8 cellular contexts compared by ENCODE assay signal in the genomic region with DNA sequence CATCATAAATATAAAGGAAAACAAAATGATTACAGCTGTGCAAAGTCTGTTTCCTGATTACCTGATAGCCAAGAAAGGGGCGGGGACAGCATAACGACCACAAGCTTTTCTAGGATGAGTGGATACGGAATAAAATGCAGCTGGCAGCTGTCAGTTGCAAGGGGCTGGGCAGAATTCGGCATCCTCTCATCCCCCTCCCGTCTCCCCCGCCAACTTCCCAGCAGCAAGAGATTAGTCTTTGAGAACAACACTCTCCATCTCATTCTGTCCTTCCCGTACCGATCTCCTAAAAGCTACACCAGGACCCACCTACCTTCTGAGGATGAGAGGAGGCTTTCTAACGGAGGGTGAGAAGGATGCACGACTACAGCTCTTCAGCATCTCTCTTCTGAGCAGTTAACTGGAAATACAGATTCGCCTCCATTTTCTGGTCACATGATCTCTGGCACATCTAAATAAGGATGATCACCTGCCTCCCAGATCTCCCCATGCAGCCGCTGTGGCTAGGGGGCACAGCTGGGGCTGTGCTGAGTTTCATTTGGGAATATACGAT.
DNase-seq lines count a peak whose midpoint lies in the region; ATAC-seq and TF ChIP-seq lines count a peak whose summit lies in the region.

No MANE protein-coding gene starts in this region.

- H2BK20ac ChIP-seq in IMR-90 (ENCODE audit: low read depth, low read length) = no peak overlapping the region

- H3K14ac ChIP-seq in IMR-90 (replicated peaks; ENCODE audit: low read depth, low read length) = no peak overlapping the region

- no peaks in the 10 kb centered on the region for H3K9me3 Mint-ChIP-seq in activated T-cell treated with anti-CD3 and anti-CD28 coated beads, Interleukin-2, amount 50 U/mL, for 72 hours

- no peaks in the 10 kb centered on the region for H4K20me1 ChIP-seq in IMR-90 (ENCODE audit: insufficient read depth, low read length)

- H2AK5ac ChIP-seq in IMR-90 (ENCODE audit: low read depth, low read length) = no peak overlapping the region

- DNase-seq in AG04449 (ENCODE audit: low read depth, low spot score) (no peak), IMR-90 (no peak), inferior parietal cortex (ENCODE audit: extremely low spot score) (peak; percentile 75), thoracic aorta (ENCODE audit: low spot score) (no peak)
- peak in 1 of 2 donors; percentile 8 for DNase-seq in activated T-cell treated with anti-CD3 and anti-CD28 coated beads, Interleukin-2, amount 50 U/mL, for 72 hours

- POLR2A ChIA-PET in AG04449 (lab: Yijun Ruan, JAX) = no interaction called here
- POLR2A ChIA-PET in IMR-90 (lab: Charles Lee; ENCODE audit: unreplicated experiment) = no interaction called here

- peak overlapping the region; percentile 79 for H2AFZ ChIP-seq in IMR-90 (replicated peaks; ENCODE audit: low read length, poor library complexity)

- ATAC-seq in IMR-90 (ENCODE audit: low read depth) (no peak), thoracic aorta (ENCODE audit: insufficient number of reproducible peaks, low FRiP score, low read depth) (no peak), GM21367 (IDR thresholded peaks at IDR 0.05; ENCODE audit: unreplicated experiment) (no peak), GM18867 (IDR thresholded peaks at IDR 0.05; ENCODE audit: unreplicated experiment) (no peak), GM19467 (IDR thresholded peaks at IDR 0.05; ENCODE audit: unreplicated experiment) (no peak)
- ATAC-seq in activated T-cell treated with anti-CD3 and anti-CD28 coated beads, Interleukin-2, amount 50 U/mL, for 72 hours (replicated peaks in 1 of 2) = no peak

- H3K36me3 Mint-ChIP-seq in activated T-cell treated with anti-CD3 and anti-CD28 coated beads, Interleukin-2, amount 50 U/mL, for 72 hours (ENCODE audit: insufficient read depth in 2 of 2) = no peaks in the 10 kb centered on the region

- H3K9me3 ChIP-seq in IMR-90 (ENCODE audit: control insufficient read depth, insufficient read depth, low read length) = no peaks in the 10 kb centered on the region
- H3K9me3 ChIP-seq in thoracic aorta = no peaks in the 10 kb centered on the region

- H2BK120ac ChIP-seq in IMR-90 (ENCODE audit: low read depth, low read length) = no peak overlapping the region

- H3K27me3 ChIP-seq in IMR-90 (ENCODE audit: control insufficient read depth, insufficient read depth, low read length) (peaks cover 9% of the 10 kb centered on the region), thoracic aorta (replicated peaks; ENCODE audit: insufficient read depth) (no peaks in the 10 kb centered on the region)

- H3K4me1 ChIP-seq in IMR-90 (ENCODE audit: control insufficient read depth, insufficient read depth, low read length) (peaks cover 9% of the 10 kb centered on the region; the same call in 1 of the 2 replicates), thoracic aorta (ENCODE audit: control insufficient read depth in 1 of 2, low read depth in 2 of 2) (peaks cover 13 to 67% of the 10 kb centered on the region in 2 donors)

- in situ Hi-C loops in IMR-90 (cut with MboI; ENCODE audit: low sequenced_read_pairs) = no loop called here

- 0 out of 2 replicates have a peak, but pooled peaks cover 4% of the 10 kb centered on the region for H3K9me1 ChIP-seq in IMR-90 (ENCODE audit: insufficient read depth, low read length)

- H4K91ac ChIP-seq in IMR-90 (ENCODE audit: insufficient read depth, low read depth, low read length) = no peak overlapping the region

- H3K18ac ChIP-seq in IMR-90 (ENCODE audit: low read depth, low read length) = no peak overlapping the region

- TF ChIP-seq POLR2A in IMR-90 (IDR thresholded peaks at IDR 0.05; ENCODE audit: low read depth, low read length) = no peak

- intact Hi-C loops in IMR-90 (cut with micrococcal nuclease) = no loop called here

- no peak for TF ChIP-seq CTCF in AG04449 (IDR thresholded peaks at IDR 0.05; ENCODE audit: insufficient read depth, low read length, missing control alignments)
- no peak for TF ChIP-seq CTCF in IMR-90 (conservative IDR thresholded peaks at IDR 0.05; ENCODE audit: low read depth, low read length)
- no peak for TF ChIP-seq CTCF in thoracic aorta (IDR thresholded peaks at IDR 0.05)

- CTCF ChIA-PET in AG04449 (lab: Yijun Ruan, JAX) = interaction anchor here (1.3 to 2.4 kb wide), 3 partner anchors 12 to 32 kb away, joined by 3 to 11 read pairs (median 7); no protein-coding TSS in a partner anchor
- CTCF ChIA-PET in IMR-90 (lab: Yijun Ruan, JAX) = no interaction called here

- dilution Hi-C loops in IMR-90 (cut with HindIII; ENCODE audit: low sequenced_read_pairs, unreplicated experiment) = no loop called here

- no CpG with 5 or more reads among the region's 13 CpGs for WGBS in IMR-90 (ENCODE audit: extremely low coverage in 2 of 2, insufficient read length in 1 of 2), 2 experiments

- no peak overlapping the region for H2BK15ac ChIP-seq in IMR-90 (ENCODE audit: low read depth, low read length)

- peak overlapping the region; percentile 76 to 92 for H3K4me3 Mint-ChIP-seq in activated T-cell treated with anti-CD3 and anti-CD28 coated beads, Interleukin-2, amount 50 U/mL, for 72 hours

- H3K27ac Mint-ChIP-seq in activated T-cell treated with anti-CD3 and anti-CD28 coated beads, Interleukin-2, amount 50 U/mL, for 72 hours = peak overlapping the region; percentile 4

- peaks cover 70% of the 10 kb centered on the region for H3K27me3 Mint-ChIP-seq in activated T-cell treated with anti-CD3 and anti-CD28 coated beads, Interleukin-2, amount 50 U/mL, for 72 hours (ENCODE audit: low read depth)

- no peak overlapping the region for H2AK9ac ChIP-seq in IMR-90 (replicated peaks; ENCODE audit: low read depth, low read length, poor library complexity)

- H3K4me1 Mint-ChIP-seq in activated T-cell treated with anti-CD3 and anti-CD28 coated beads, Interleukin-2, amount 50 U/mL, for 72 hours (ENCODE audit: low read depth) = peaks cover 28% of the 10 kb centered on the region

- BruUV-seq in IMR-90 (replicated peaks; lab: Mats Ljungman, UMichigan) = no TSS peak

- H3K56ac ChIP-seq in IMR-90 (ENCODE audit: extremely low read depth, insufficient read depth, low read length) = no peak overlapping the region

- H3K79me1 ChIP-seq in IMR-90 (ENCODE audit: low read depth in 1 of 2, low read length in 2 of 2) = no peaks in the 10 kb centered on the region

- no peak overlapping the region for H3K4ac ChIP-seq in IMR-90 (ENCODE audit: low read depth, low read length)

- no peak overlapping the region for H3K9ac ChIP-seq in IMR-90 (ENCODE audit: low read depth, low read length)

- H3K27ac ChIP-seq in IMR-90 (ENCODE audit: insufficient read depth, low read length) (no peak overlapping the region), thoracic aorta (peak overlapping the region; percentile 15 to 58)

- no peaks in the 10 kb centered on the region for H3K36me3 ChIP-seq in IMR-90 (ENCODE audit: control insufficient read depth, insufficient read depth, low read length)
- no peaks in the 10 kb centered on the region for H3K36me3 ChIP-seq in thoracic aorta

- no peak overlapping the region for H4K8ac ChIP-seq in IMR-90 (ENCODE audit: low read depth in 2 of 2, low read length in 2 of 2)

- H4K5ac ChIP-seq in IMR-90 (ENCODE audit: low read depth, low read length) = no peak overlapping the region

- no peak for TF ChIP-seq RAD21 in IMR-90 (IDR thresholded peaks at IDR 0.05; ENCODE audit: low read length)

- H3K4me2 ChIP-seq in IMR-90 (ENCODE audit: low read depth, low read length) = peak overlapping the region; percentile 15; the same call in 1 of the 2 replicates

- peak overlapping the region; percentile 45; the same call in 1 of the 2 replicates for H3K23ac ChIP-seq in IMR-90 (ENCODE audit: low read depth, low read length)

- H2BK5ac ChIP-seq in IMR-90 (ENCODE audit: low read depth, low read length, poor library complexity, severe bottlenecking) = no peak overlapping the region

- H3K4me3 ChIP-seq in AG04449 (ENCODE audit: low read depth, low read length) (peak overlapping the region; percentile 29; the same call in 1 of the 2 replicates), IMR-90 (ENCODE audit: insufficient read depth, low read depth, low read length) (peak overlapping the region; percentile 14; the same call in 1 of the 2 replicates), thoracic aorta (peak overlapping the region; percentile 37)

TF ChIP-seq in IMR-90, 13 proteins besides CTCF, POLR2A, EP300 and RAD21:
- TF ChIP-seq RCOR1 (IDR thresholded peaks at IDR 0.05; ENCODE audit: insufficient replicate concordance, low read length) = no peak
- TF ChIP-seq, protein P1, sequence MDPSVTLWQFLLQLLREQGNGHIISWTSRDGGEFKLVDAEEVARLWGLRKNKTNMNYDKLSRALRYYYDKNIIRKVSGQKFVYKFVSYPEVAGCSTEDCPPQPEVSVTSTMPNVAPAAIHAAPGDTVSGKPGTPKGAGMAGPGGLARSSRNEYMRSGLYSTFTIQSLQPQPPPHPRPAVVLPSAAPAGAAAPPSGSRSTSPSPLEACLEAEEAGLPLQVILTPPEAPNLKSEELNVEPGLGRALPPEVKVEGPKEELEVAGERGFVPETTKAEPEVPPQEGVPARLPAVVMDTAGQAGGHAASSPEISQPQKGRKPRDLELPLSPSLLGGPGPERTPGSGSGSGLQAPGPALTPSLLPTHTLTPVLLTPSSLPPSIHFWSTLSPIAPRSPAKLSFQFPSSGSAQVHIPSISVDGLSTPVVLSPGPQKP (IDR thresholded peaks at IDR 0.05; ENCODE audit: borderline replicate concordance, low read depth, low read length) = no peak
- no peak for TF ChIP-seq BHLHE40 (IDR thresholded peaks at IDR 0.05; ENCODE audit: low read depth, low read length)
- TF ChIP-seq CEBPB (IDR thresholded peaks at IDR 0.05; ENCODE audit: low read depth, low read length) = no peak
- TF ChIP-seq MXI1 (IDR thresholded peaks at IDR 0.05; ENCODE audit: borderline replicate concordance, low read depth, low read length) = no peak
- no peak for TF ChIP-seq NFE2L2 (IDR thresholded peaks at IDR 0.05; ENCODE audit: low read depth, low read length)
- no peak for TF ChIP-seq MAFK (IDR thresholded peaks at IDR 0.05; ENCODE audit: low read depth, low read length)
- TF ChIP-seq MAZ (IDR thresholded peaks at IDR 0.05; ENCODE audit: borderline replicate concordance, low read depth, low read length) = no peak
- TF ChIP-seq RFX5 (IDR thresholded peaks at IDR 0.05; ENCODE audit: low read depth, low read length) = no peak
- TF ChIP-seq, protein P2, sequence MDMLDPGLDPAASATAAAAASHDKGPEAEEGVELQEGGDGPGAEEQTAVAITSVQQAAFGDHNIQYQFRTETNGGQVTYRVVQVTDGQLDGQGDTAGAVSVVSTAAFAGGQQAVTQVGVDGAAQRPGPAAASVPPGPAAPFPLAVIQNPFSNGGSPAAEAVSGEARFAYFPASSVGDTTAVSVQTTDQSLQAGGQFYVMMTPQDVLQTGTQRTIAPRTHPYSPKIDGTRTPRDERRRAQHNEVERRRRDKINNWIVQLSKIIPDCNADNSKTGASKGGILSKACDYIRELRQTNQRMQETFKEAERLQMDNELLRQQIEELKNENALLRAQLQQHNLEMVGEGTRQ (IDR thresholded peaks at IDR 0.05; ENCODE audit: low read depth, low read length) = no peak
- TF ChIP-seq CHD1 (IDR thresholded peaks at IDR 0.05; ENCODE audit: low read depth, low read length) = no peak
- no peak for TF ChIP-seq FOS (IDR thresholded peaks at IDR 0.05; ENCODE audit: low read depth, low read length)
- TF ChIP-seq SMC3 (IDR thresholded peaks at IDR 0.05; ENCODE audit: low read depth, low read length) = no peak
